ENCODE assay signal across 8 cellular contexts in the genomic region with DNA sequence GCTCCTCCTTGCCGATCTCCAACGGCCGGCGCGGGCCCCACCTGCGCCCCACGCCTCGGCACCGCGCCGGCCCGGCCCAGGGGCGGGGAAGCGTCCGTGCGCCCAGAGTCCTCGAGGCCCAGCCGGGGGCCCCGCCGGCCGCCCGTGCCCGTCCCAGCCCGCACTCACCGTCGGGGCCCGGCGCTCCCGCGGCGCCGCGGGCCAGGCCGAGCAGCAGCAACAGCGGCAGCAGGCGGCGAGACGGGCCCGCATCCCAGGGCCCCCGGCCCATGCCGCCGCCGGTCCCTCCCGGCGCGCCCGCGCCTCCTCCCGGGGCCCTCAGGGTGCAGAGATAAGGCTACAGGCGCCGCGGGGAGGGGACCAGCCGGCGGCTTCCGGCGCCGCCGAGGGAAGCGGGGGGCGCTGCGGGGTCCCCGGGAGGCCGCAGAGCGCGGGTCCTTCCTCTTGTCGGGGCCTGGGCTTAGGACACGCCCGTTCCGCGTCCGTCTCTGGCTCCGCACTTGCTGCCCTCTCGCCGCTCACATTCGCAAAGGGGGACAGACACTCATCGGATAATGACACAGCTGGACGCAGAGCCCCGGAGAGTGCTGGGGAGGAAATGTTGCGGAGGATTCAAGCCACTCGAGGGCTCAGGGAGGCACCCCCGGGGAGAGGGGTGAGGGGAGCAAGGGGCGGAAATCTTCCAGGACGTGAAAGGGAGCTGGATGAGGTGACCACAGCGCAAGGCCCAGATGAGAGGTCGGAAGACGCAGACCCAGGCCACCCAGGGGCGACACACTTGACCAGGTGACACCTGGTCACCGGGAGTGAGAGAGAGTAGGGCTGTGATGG. TPM values are rescaled to one million over a fixed set of nuclear protein-coding genes. Genes with fewer than 3 reads are reported as not detected.
DNase-seq lines count a peak whose midpoint lies in the region; ATAC-seq and TF ChIP-seq lines count a peak whose summit lies in the region.

Gene SUSD1, minus strand, starts transcription at position 333 of the 831 bp plus-strand sequence. Its CDS starts 62 bp downstream, at position 271.

- TF ChIP-seq CTCF in body of pancreas (IDR thresholded peaks at IDR 0.05) (no peak), smooth muscle cell (IDR thresholded peaks at IDR 0.05; ENCODE audit: borderline replicate concordance, insufficient read depth, poor library complexity, severe bottlenecking) (no peak)

- intact Hi-C loops in body of pancreas (cut with DNase I) = no loop called here

- H3K27ac ChIP-seq in CD8-positive, alpha-beta memory T cell (ENCODE audit: low read depth, low read length) = peak within 1 kb of the TSS; percentile 70
- H3K27ac ChIP-seq in SJSA1 (peak within 1 kb of the TSS; percentile 94), body of pancreas (peak within 1 kb of the TSS in 3 of 4 donors; percentile 52 to 60 (median 53)), smooth muscle cell (ENCODE audit: low read depth) (no peak within 1 kb of the TSS)

- peak within 1 kb of the TSS; percentile 82 to 97 (median 96) for H3K27ac Mint-ChIP-seq in CD8-positive, alpha-beta memory T cell

- no peaks in the 10 kb centered on the region for H3K9me3 Mint-ChIP-seq in CD8-positive, alpha-beta memory T cell

- H3K9ac ChIP-seq in smooth muscle cell (ENCODE audit: low read depth) = peak within 1 kb of the TSS; percentile 41

- peak within 1 kb of the TSS; percentile 82 for H3K4me2 ChIP-seq in smooth muscle cell

- H3F3A ChIP-seq in smooth muscle cell (ENCODE audit: low read depth) = peaks cover 5% of the 10 kb centered on the region

- H3K27me3 Mint-ChIP-seq in CD8-positive, alpha-beta memory T cell = peaks cover 0 to 2% of the 10 kb centered on the region in 2 donors

- peak; percentile 28 to 58 (median 44) for DNase-seq in CD8-positive, alpha-beta memory T cell
- DNase-seq in SJSA1 (ENCODE audit: low read depth in 1 of 2, low spot score in 2 of 2) (peak; percentile 45 to 52), body of pancreas (peak; percentile 16 to 44 (median 34)), iPS-NIHi11 (ENCODE audit: low spot score) (peak; percentile 74), smooth muscle cell (lab: John Stamatoyannopoulos, UW; ENCODE audit: unreplicated experiment) (no peak), LoVo (ENCODE audit: low spot score) (no peak)

- POLR2A ChIA-PET in CD8-positive, alpha-beta memory T cell (lab: Charles Lee) = interaction anchor here (1.0 to 3.7 kb wide), 3 partner anchors 11 to 204 kb away, joined by 4 to 33 read pairs (median 5); partner anchors contain the start of genes HSDL2 and PTBP3

- ATAC-seq in GM19035 (IDR thresholded peaks at IDR 0.05; ENCODE audit: unreplicated experiment) (peak; percentile 56), HG03135 (IDR thresholded peaks at IDR 0.05; ENCODE audit: unreplicated experiment) (peak; percentile 44), body of pancreas (peak; percentile 65)

- no peaks in the 10 kb centered on the region for H3K9me3 ChIP-seq in CD8-positive, alpha-beta memory T cell (ENCODE audit: low read length)
- H3K9me3 ChIP-seq in SJSA1 (replicated peaks) (no peaks in the 10 kb centered on the region), body of pancreas (no peaks in the 10 kb centered on the region), smooth muscle cell (replicated peaks; ENCODE audit: low read depth) (no peaks in the 10 kb centered on the region)

- peak within 1 kb of the TSS; percentile 81 for H3K4me3 ChIP-seq in CD8-positive, alpha-beta memory T cell (ENCODE audit: low read length)
- H3K4me3 ChIP-seq in SJSA1 (peak within 1 kb of the TSS; percentile 62), body of pancreas (peak within 1 kb of the TSS; percentile 45 to 51), smooth muscle cell (peak within 1 kb of the TSS; percentile 71)

- H3K36me3 Mint-ChIP-seq in CD8-positive, alpha-beta memory T cell = peaks cover 3 to 8% (median 4%) of the 10 kb centered on the region in 3 donors

- H2AFZ ChIP-seq in smooth muscle cell (ENCODE audit: low read depth) = peak within 1 kb of the TSS; percentile 92

- H3K4me3 Mint-ChIP-seq in CD8-positive, alpha-beta memory T cell = peak within 1 kb of the TSS; percentile 87 to 95 (median 91)

- WGBS in body of pancreas, 2 donors = 7 to 19% methylated on average over 3 to 39 of the region's 88 CpGs
- WGBS in smooth muscle cell (ENCODE audit: low lambda C conversion rate) = 5% methylated on average over 23 of the region's 88 CpGs

- H3K27me3 ChIP-seq in CD8-positive, alpha-beta memory T cell (ENCODE audit: insufficient read depth, low read length, poor library complexity, severe bottlenecking) = no peaks in the 10 kb centered on the region
- H3K27me3 ChIP-seq in SJSA1 (replicated peaks) (no peaks in the 10 kb centered on the region), body of pancreas (no peaks in the 10 kb centered on the region), smooth muscle cell (ENCODE audit: low read depth) (no peaks in the 10 kb centered on the region)

- H3K36me3 ChIP-seq in CD8-positive, alpha-beta memory T cell (ENCODE audit: insufficient read depth, low read length) = no peaks in the 10 kb centered on the region
- H3K36me3 ChIP-seq in SJSA1 (peaks cover 15% of the 10 kb centered on the region), body of pancreas (replicated peaks in 1 of 2; ENCODE audit: insufficient read depth in 1 of 2, low read depth in 2 of 2) (no peaks in the 10 kb centered on the region), smooth muscle cell (ENCODE audit: low read depth) (no peaks in the 10 kb centered on the region)

- peak in 2 of 3 donors; percentile 26 to 33 for TF ChIP-seq POLR2A in body of pancreas (IDR thresholded peaks at IDR 0.05)

- H3K4me1 ChIP-seq in CD8-positive, alpha-beta memory T cell (ENCODE audit: insufficient read depth, low read length) = peaks cover 65% of the 10 kb centered on the region
- peaks cover 57% of the 10 kb centered on the region for H3K4me1 ChIP-seq in SJSA1 (replicated peaks)
- H3K4me1 ChIP-seq in body of pancreas = peaks cover 22% of the 10 kb centered on the region
- no peaks in the 10 kb centered on the region for H3K4me1 ChIP-seq in smooth muscle cell (ENCODE audit: low read depth)

- no peaks in the 10 kb centered on the region for H3K79me2 ChIP-seq in smooth muscle cell (ENCODE audit: low read depth)

- H3K4me1 Mint-ChIP-seq in CD8-positive, alpha-beta memory T cell = peaks cover 72 to 89% (median 87%) of the 10 kb centered on the region in 3 donors

- CTCF ChIA-PET in CD8-positive, alpha-beta memory T cell (lab: Charles Lee) = interaction anchor here (1.0 to 2.1 kb wide), 3 partner anchors 17 to 158 kb away, joined by 3 to 8 read pairs (median 7); partner anchors contain the start of gene PTBP3

- no peaks in the 10 kb centered on the region for H4K20me1 ChIP-seq in smooth muscle cell (ENCODE audit: low read depth)

RNA-seq across cellular contexts. Expression of gene SUSD1, which starts in this region (rescaled TPM):
- total RNA-seq in CD8-positive, alpha-beta memory T cell = 1 to 10 TPM; 5.0 to 5.3 TPM
- polyA plus RNA-seq in CD8-positive, alpha-beta memory T cell = 18.1 TPM
- 24.2 and 32.8 TPM in 2 replicates for total RNA-seq in SJSA1 (2014; rRNA removed; shearing (Covaris generic))
- total RNA-seq in body of pancreas = 1 to 10 TPM; 7.8 to 7.9 TPM
- 11.8 and 12.2 TPM in 2 replicates for total RNA-seq in smooth muscle cell
- polyA plus RNA-seq in smooth muscle cell = 6.7 and 8.9 TPM in 2 replicates

Comparison
In these comparisons a context has a peak if more than half of its experiments do, and no peak if none do; other contexts are left out.
1. DNase-seq: peak in CD8-positive, alpha-beta memory T cell (5 of 5), SJSA1 (2 of 2), body of pancreas (4 of 4) and iPS-NIHi11 (single experiment); none in smooth muscle cell (single experiment) and LoVo (single experiment).
2. Peak in every context shown above with its lines, with median percentiles within 50 percentile points of each other: H3K4me3 ChIP-seq and ATAC-seq.